ENCODE assay signal across 8 cellular contexts in the genomic region with DNA sequence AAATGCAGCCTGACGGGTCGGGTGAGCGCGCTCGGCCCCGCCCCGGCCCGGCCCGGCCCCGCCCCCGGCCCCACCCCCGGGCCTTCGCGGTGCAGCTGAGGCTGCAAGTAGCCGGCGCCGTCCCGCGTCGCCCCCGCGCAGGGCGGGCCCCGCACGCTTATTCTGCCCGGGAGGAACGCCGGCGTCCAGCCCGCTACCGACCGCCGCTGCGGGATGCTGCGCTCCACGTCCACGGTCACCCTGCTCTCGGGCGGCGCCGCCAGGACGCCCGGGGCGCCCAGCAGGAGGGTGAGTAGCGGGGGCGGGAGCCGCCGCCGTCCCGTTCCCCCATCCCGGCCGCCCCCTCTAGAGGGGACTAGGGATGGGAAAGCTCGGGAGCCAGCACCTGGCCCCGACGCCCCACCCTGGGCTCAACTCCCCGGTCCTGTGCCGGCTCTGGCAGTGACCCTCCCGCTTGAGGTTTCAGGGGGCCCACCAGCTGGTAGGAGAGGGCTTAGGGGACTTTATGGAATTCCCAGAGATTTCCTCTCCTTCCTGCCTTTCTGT. TPM values are rescaled to one million over a fixed set of nuclear protein-coding genes. Genes with fewer than 3 reads are reported as not detected.
DNase-seq lines count a peak whose midpoint lies in the region; TF ChIP-seq lines count a peak whose summit lies in the region.

MYZAP (plus strand) TSS at position 83 of the 546 bp plus-strand sequence; CDS start at position 214, 131 bp downstream.

- H3K36me3 ChIP-seq in ascending aorta (no peaks in the 10 kb centered on the region), iPS DF 6.9 (ENCODE audit: control insufficient read depth, insufficient read depth, low read length) (no peaks in the 10 kb centered on the region), skeletal muscle tissue (ENCODE audit: control insufficient read depth in 3 of 3, insufficient read depth in 3 of 3, low read length in 3 of 3) (no peaks in the 10 kb centered on the region)

- no CpG with 5 or more reads among the region's 58 CpGs for whole genome bisulfite sequencing in iPS DF 6.9 (ENCODE audit: insufficient coverage, insufficient read length)

- no peak for TF ChIP-seq CTCF in ascending aorta (IDR thresholded peaks at IDR 0.05)

- intact Hi-C loops in ascending aorta (cut with DNase I): no loop called here

- H3K9ac ChIP-seq in skeletal muscle tissue (ENCODE audit: low read depth in 1 of 3, low read length in 3 of 3): peak within 1 kb of the TSS in 2 of 3 donors; percentile 50 to 58

- peak; percentile 43 for DNase-seq in ELF-1 (ENCODE audit: low read depth, low spot score)
- DNase-seq in SK-N-DZ (ENCODE audit: low spot score): peak; percentile 31
- DNase-seq in ascending aorta (ENCODE audit: low spot score in 2 of 2): peak in 1 of 2 donors; percentile 74
- no peak for DNase-seq in iPS DF 6.9 (ENCODE audit: low read depth, low spot score)
- no peak for DNase-seq in SKM-1 (lab: John Stamatoyannopoulos, UW; ENCODE audit: unreplicated experiment)
- DNase-seq in cerebellar cortex (ENCODE audit: low spot score): no peak
- DNase-seq in NOMO-1 treated with DMSO at 0.1 percent for 48 hours (lab: John Stamatoyannopoulos, UW; ENCODE audit: unreplicated experiment): no peak

- H3K9me3 ChIP-seq in ascending aorta (no peaks in the 10 kb centered on the region), iPS DF 6.9 (ENCODE audit: control insufficient read depth, insufficient read depth, low read length) (no peaks in the 10 kb centered on the region), skeletal muscle tissue (ENCODE audit: control insufficient read depth in 3 of 3, low read length in 3 of 3) (no peaks in the 10 kb centered on the region)

- H3K4me3 ChIP-seq in ascending aorta: peak within 1 kb of the TSS; percentile 62 to 67
- peak within 1 kb of the TSS; percentile 55; the same call in 1 of the 2 replicates for H3K4me3 ChIP-seq in iPS DF 6.9 (ENCODE audit: low read length)
- peak within 1 kb of the TSS; percentile 57 to 71 (median 69) for H3K4me3 ChIP-seq in skeletal muscle tissue (ENCODE audit: low read length in 3 of 3)

- H3K4me1 ChIP-seq in ascending aorta (peaks cover 0 to 7% of the 10 kb centered on the region in 2 donors), iPS DF 6.9 (ENCODE audit: control insufficient read depth, insufficient read depth, low read length) (peaks cover 4% of the 10 kb centered on the region; the same call in 1 of the 2 replicates), skeletal muscle tissue (ENCODE audit: control insufficient read depth in 3 of 3, insufficient read depth in 3 of 3, low read length in 3 of 3) (peaks cover 20 to 42% (median 25%) of the 10 kb centered on the region in 3 donors)

- H3K27me3 ChIP-seq in ascending aorta (no peaks in the 10 kb centered on the region), iPS DF 6.9 (ENCODE audit: control insufficient read depth, insufficient read depth, low read length) (peaks cover 2% of the 10 kb centered on the region; the same call in 1 of the 2 replicates), skeletal muscle tissue (ENCODE audit: control insufficient read depth in 3 of 3, insufficient read depth in 3 of 3, low read length in 3 of 3) (peaks cover 0 to 5% (median 0%) of the 10 kb centered on the region in 3 donors)

- no peak within 1 kb of the TSS for H3K27ac ChIP-seq in ascending aorta
- H3K27ac ChIP-seq in iPS DF 6.9 (ENCODE audit: low read length): no peak within 1 kb of the TSS
- H3K27ac ChIP-seq in skeletal muscle tissue (ENCODE audit: low read depth, low read length): no peak within 1 kb of the TSS

RNA-seq across cellular contexts. Expression of gene MYZAP, which starts in this region (rescaled TPM):
- polyA plus RNA-seq in SK-N-DZ (2014; cell fraction: cytosol; rRNA removed): 17.5 and 18.2 TPM in 2 replicates
- 9.1 and 9.2 TPM in 2 replicates for polyA plus RNA-seq in SK-N-DZ (2014; cell fraction: nucleus; rRNA removed)
- total RNA-seq in ascending aorta (7.6 TPM), skeletal muscle tissue (2.6 TPM)

Comparison
In these comparisons a context has a peak if more than half of its experiments do, and no peak if none do; other contexts are left out.
1. DNase-seq: peak in ELF-1 (single experiment) and SK-N-DZ (single experiment); none in iPS DF 6.9 (single experiment), SKM-1 (single experiment), cerebellar cortex (single experiment) and NOMO-1 treated with DMSO at 0.1 percent for 48 hours (single experiment).
2. Peak in every context shown above with its lines, with median percentiles within 50 percentile points of each other: H3K4me3 ChIP-seq.